In genomic region chr7:112566392-112567324, GRCh38 we compare ENCODE assay signal across 13 cellular contexts.
DNase-seq lines count a peak whose midpoint lies in the region; ATAC-seq and TF ChIP-seq lines count a peak whose summit lies in the region.
"Had no signal": no experiment of that assay in that cellular context is flagged by ENCODE, and none has a peak within 500 bp of the region (broad histone marks: within the 10 kb centered on the region; RNA-seq: fewer than 3 reads in every experiment).

No MANE protein-coding gene starts in this region.

- intact Hi-C loops in colonic mucosa (cut with DNase I), result no loop called here

- peaks cover 3% of the 10 kb centered on the region for H3K27me3 Mint-ChIP-seq in T-helper 2 cell treated with Interferon-gamma antibody and Interleukin-4, amounts not matched to agents 5 μg/mL and 100 μg/mL, for 36 hours (ENCODE audit: low read depth)

- peak; percentile 36 for DNase-seq in DMS 273 treated with DMSO at 0.1 percent for 48 hours (lab: John Stamatoyannopoulos, UW)
- peak; percentile 19 for DNase-seq in NCI-H1694 treated with DMSO at 0.1 percent for 48 hours (lab: John Stamatoyannopoulos, UW)
- DNase-seq in colonic mucosa, result peak; percentile 41
- DNase-seq in myocyte (ENCODE audit: low read depth), result peak; percentile 29
- DNase-seq in NOMO-1 treated with dmso at 0.1 percent for 144 hours (lab: John Stamatoyannopoulos, UW; ENCODE audit: unreplicated experiment), result no peak
- DNase-seq in AML-193 (lab: John Stamatoyannopoulos, UW), result no peak
- no peak for DNase-seq in T-helper 2 cell treated with Interferon-gamma antibody and Interleukin-4, amounts not matched to agents 5 μg/mL and 100 μg/mL, for 36 hours (ENCODE audit: low spot score)
- DNase-seq: activated CD4-positive, CD25-positive, alpha-beta regulatory T cell treated with anti-CD3 and anti-CD28 coated beads, Interleukin-2, amount 50 U/mL, for 72 hours; cortex of kidney; midbrain; stimulated activated CD4-positive, alpha-beta T cell treated with anti-CD3 and anti-CD28 coated beads, Interleukin-1b, Interleukin-23, amount 100 ng/mL, for 48 hours; stimulated activated CD8-positive, alpha-beta memory T cell treated with anti-CD3 and anti-CD28 coated beads, Interleukin-4, amount 100 ng/mL, for 48 hours had no signal

- no peaks in the 10 kb centered on the region for H3K27me3 ChIP-seq in colonic mucosa

- no peak for TF ChIP-seq CTCF in colonic mucosa (IDR thresholded peaks at IDR 0.05)

- H3K27ac ChIP-seq in colonic mucosa, result peak overlapping the region; percentile 72

- H3K4me3 Mint-ChIP-seq in T-helper 2 cell treated with Interferon-gamma antibody and Interleukin-4, amounts not matched to agents 5 μg/mL and 100 μg/mL, for 36 hours, result no peak overlapping the region

- H3K4me3 ChIP-seq in colonic mucosa, result no peak overlapping the region

- no peaks in the 10 kb centered on the region for H3K36me3 ChIP-seq in colonic mucosa

- no peaks in the 10 kb centered on the region for H3K4me1 Mint-ChIP-seq in T-helper 2 cell treated with Interferon-gamma antibody and Interleukin-4, amounts not matched to agents 5 μg/mL and 100 μg/mL, for 36 hours (ENCODE audit: low read depth)

- H3K9ac ChIP-seq in colonic mucosa (ENCODE audit: low read depth in 2 of 2, low read length in 2 of 2), result peak overlapping the region in 1 of 2 donors; percentile 27

- H3K27ac Mint-ChIP-seq in T-helper 2 cell treated with Interferon-gamma antibody and Interleukin-4, amounts not matched to agents 5 μg/mL and 100 μg/mL, for 36 hours, result no peak overlapping the region

- H3K9me3 ChIP-seq in colonic mucosa, result no peaks in the 10 kb centered on the region

- no peaks in the 10 kb centered on the region for H3K4me1 ChIP-seq in colonic mucosa

- no peaks in the 10 kb centered on the region for H3K9me3 Mint-ChIP-seq in T-helper 2 cell treated with Interferon-gamma antibody and Interleukin-4, amounts not matched to agents 5 μg/mL and 100 μg/mL, for 36 hours

- ATAC-seq in GM18868 (IDR thresholded peaks at IDR 0.05; ENCODE audit: unreplicated experiment), result no peak

- H3K36me3 Mint-ChIP-seq in T-helper 2 cell treated with Interferon-gamma antibody and Interleukin-4, amounts not matched to agents 5 μg/mL and 100 μg/mL, for 36 hours (ENCODE audit: low read depth), result no peaks in the 10 kb centered on the region

Comparison
In these comparisons a context has a peak if more than half of its experiments do, and no peak if none do; other contexts are left out.
1. DNase-seq: peak in DMS 273 treated with DMSO at 0.1 percent for 48 hours (single experiment), NCI-H1694 treated with DMSO at 0.1 percent for 48 hours (single experiment), colonic mucosa (single experiment) and myocyte (single experiment); none in NOMO-1 treated with dmso at 0.1 percent for 144 hours (single experiment), AML-193 (0 of 2) and T-helper 2 cell treated with Interferon-gamma antibody and Interleukin-4, amounts not matched to agents 5 μg/mL and 100 μg/mL, for 36 hours (single experiment).